12 cellular contexts compared by ENCODE assay signal in the genomic region with DNA sequence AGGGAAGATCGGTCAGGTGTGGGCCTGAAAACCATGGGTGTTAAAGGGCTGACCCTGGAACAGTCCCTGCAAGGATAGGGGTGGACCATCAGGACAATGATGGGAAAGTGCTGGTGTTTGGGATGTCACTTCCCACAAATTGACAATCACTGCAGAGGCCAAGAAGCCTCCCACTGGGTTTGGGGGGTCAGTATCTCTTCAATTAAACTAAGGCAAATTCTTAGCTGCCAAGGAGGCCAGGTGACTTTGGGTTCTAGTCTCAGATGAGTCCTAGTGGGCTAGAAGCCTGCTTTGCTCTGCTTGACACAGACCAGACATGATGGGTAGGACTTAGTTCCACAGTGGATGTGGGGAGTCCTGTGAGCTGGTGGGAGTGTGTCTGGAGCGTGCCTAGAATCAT. TPM values are rescaled to one million over a fixed set of nuclear protein-coding genes. Genes with fewer than 3 reads are reported as not detected.
DNase-seq lines count a peak whose midpoint lies in the region; ATAC-seq and TF ChIP-seq lines count a peak whose summit lies in the region.
"Had no signal": no experiment of that assay in that cellular context is flagged by ENCODE, and none has a peak within 500 bp of the region (broad histone marks: within the 10 kb centered on the region; RNA-seq: fewer than 3 reads in every experiment).

No MANE protein-coding gene starts in this region.

- peak overlapping the region; percentile 96 for H3K27ac Mint-ChIP-seq in activated CD4-positive, alpha-beta T cell treated with anti-CD3 and anti-CD28 coated beads for 36 hours
- peak overlapping the region; percentile 85 to 98 for H3K27ac Mint-ChIP-seq in activated naive CD4-positive, alpha-beta T cell treated with anti-CD3 and anti-CD28 coated beads, Interleukin-2, amount 50 U/mL, for 72 hours
- no peak overlapping the region for H3K27ac Mint-ChIP-seq in osteocyte (ENCODE audit: unreplicated experiment)
- H3K27ac Mint-ChIP-seq: mesothelial cell of epicardium had no signal

- intact Hi-C loops in activated CD4-positive, alpha-beta T cell treated with anti-CD3 and anti-CD28 coated beads for 36 hours (cut with DNase I, micrococcal nuclease) = loop anchor here in 1 of 2 experiments (1.0 kb wide), 1 partner anchor 12 kb away; no protein-coding TSS in a partner anchor

- peaks cover 6% of the 10 kb centered on the region for H3K9me3 Mint-ChIP-seq in activated CD4-positive, alpha-beta T cell treated with anti-CD3 and anti-CD28 coated beads for 36 hours (ENCODE audit: low read depth)
- H3K9me3 Mint-ChIP-seq in activated naive CD4-positive, alpha-beta T cell treated with anti-CD3 and anti-CD28 coated beads, Interleukin-2, amount 50 U/mL, for 72 hours = peaks cover 6 to 11% of the 10 kb centered on the region in 2 donors
- H3K9me3 Mint-ChIP-seq in osteocyte (ENCODE audit: unreplicated experiment) = no peaks in the 10 kb centered on the region
- H3K9me3 Mint-ChIP-seq: mesothelial cell of epicardium had no signal

- ATAC-seq in activated CD4-positive, alpha-beta T cell treated with anti-CD3 and anti-CD28 coated beads for 36 hours = no peak
- ATAC-seq in activated naive CD4-positive, alpha-beta T cell treated with anti-CD3 and anti-CD28 coated beads, Interleukin-2, amount 50 U/mL, for 72 hours = no peak
- no peak for ATAC-seq in GM19035 (IDR thresholded peaks at IDR 0.05; ENCODE audit: unreplicated experiment)

- no peak for TF ChIP-seq CTCF in osteocyte (IDR thresholded peaks at IDR 0.05)

- H3K9me3 ChIP-seq in KOPT-K1 (ENCODE audit: insufficient read depth, low read length, poor library complexity, severe bottlenecking) = no peaks in the 10 kb centered on the region

- H3K36me3 ChIP-seq in KOPT-K1 (ENCODE audit: insufficient read depth, low read length) = no peaks in the 10 kb centered on the region

- peak overlapping the region; percentile 91 for H3K27ac ChIP-seq in KOPT-K1 (ENCODE audit: low read depth, low read length, poor library complexity, severe bottlenecking)
- peak overlapping the region in 11 of 21 experiments; percentile 20 to 89 (median 60) for H3K27ac ChIP-seq in skin epidermis
- H3K27ac ChIP-seq: PC-9 had no signal

- peaks cover 75% of the 10 kb centered on the region for H3K4me1 Mint-ChIP-seq in activated CD4-positive, alpha-beta T cell treated with anti-CD3 and anti-CD28 coated beads for 36 hours
- H3K4me1 Mint-ChIP-seq in osteocyte (ENCODE audit: unreplicated experiment) = no peaks in the 10 kb centered on the region
- H3K4me1 Mint-ChIP-seq: mesothelial cell of epicardium had no signal

- DNase-seq in activated CD4-positive, alpha-beta T cell treated with anti-CD3 and anti-CD28 coated beads for 36 hours = no peak
- no peak for DNase-seq in activated CD4-positive, alpha-beta T cell treated with anti-CD3 and anti-CD28 coated beads, Interleukin-2, amount 50 U/mL, for 48 hours
- DNase-seq in activated naive CD4-positive, alpha-beta T cell treated with anti-CD3 and anti-CD28 coated beads, Interleukin-2, amount 50 U/mL, for 72 hours (ENCODE audit: low spot score in 2 of 2) = no peak
- DNase-seq in osteocyte (ENCODE audit: extremely low spot score, unreplicated experiment) (no peak), NK-92 (lab: John Stamatoyannopoulos, UW; ENCODE audit: unreplicated experiment) (no peak)
- DNase-seq: NCI-H2081 treated with DMSO at 0.1 percent for 48 hours, NCI-H526 had no signal

- POLR2A ChIA-PET in activated CD4-positive, alpha-beta T cell treated with anti-CD3 and anti-CD28 coated beads for 36 hours (lab: Charles Lee) = interaction anchor here (0.8 to 6.0 kb wide), 3 partner anchors 12 to 287 kb away, joined by 4 to 54 read pairs (median 19); no protein-coding TSS in a partner anchor

- no peak overlapping the region for H3K4me3 ChIP-seq in skin epidermis
- H3K4me3 ChIP-seq: PC-9 had no signal

- peaks cover 7% of the 10 kb centered on the region for H3K36me3 Mint-ChIP-seq in activated CD4-positive, alpha-beta T cell treated with anti-CD3 and anti-CD28 coated beads for 36 hours (ENCODE audit: low read depth)
- peaks cover 0 to 8% of the 10 kb centered on the region in 2 donors for H3K36me3 Mint-ChIP-seq in activated naive CD4-positive, alpha-beta T cell treated with anti-CD3 and anti-CD28 coated beads, Interleukin-2, amount 50 U/mL, for 72 hours
- no peaks in the 10 kb centered on the region for H3K36me3 Mint-ChIP-seq in osteocyte (ENCODE audit: unreplicated experiment)
- H3K36me3 Mint-ChIP-seq: mesothelial cell of epicardium had no signal

- peak overlapping the region; percentile 40 for H3K4me3 Mint-ChIP-seq in activated CD4-positive, alpha-beta T cell treated with anti-CD3 and anti-CD28 coated beads for 36 hours
- H3K4me3 Mint-ChIP-seq in osteocyte (ENCODE audit: unreplicated experiment) = no peak overlapping the region
- H3K4me3 Mint-ChIP-seq: mesothelial cell of epicardium had no signal

- CTCF ChIA-PET in activated CD4-positive, alpha-beta T cell treated with anti-CD3 and anti-CD28 coated beads for 36 hours (lab: Charles Lee) = interaction anchor here (1.0 to 10.5 kb wide), 11 partner anchors 10 to 274 kb away, joined by 3 to 111 read pairs (median 5); no protein-coding TSS in a partner anchor

- H3K27me3 Mint-ChIP-seq in activated CD4-positive, alpha-beta T cell treated with anti-CD3 and anti-CD28 coated beads for 36 hours = no peaks in the 10 kb centered on the region
- no peaks in the 10 kb centered on the region for H3K27me3 Mint-ChIP-seq in osteocyte (ENCODE audit: unreplicated experiment)

RNA-seq across cellular contexts. Expression of gene KCNA2, which starts 29.3 kb away (rescaled TPM):
- total RNA-seq in activated CD4-positive, alpha-beta T cell treated with anti-CD3 and anti-CD28 coated beads for 36 hours = under 1 TPM; 0.25 to 0.37 TPM
- under 1 TPM in 1 of 2 donors, not detected in 1; 0.76 TPM for total RNA-seq in activated naive CD4-positive, alpha-beta T cell treated with anti-CD3 and anti-CD28 coated beads, Interleukin-2, amount 50 U/mL, for 72 hours
- total RNA-seq in osteocyte = 0.05 TPM in 1 of 2 replicates, not detected in the other
- total RNA-seq: PC-9 had no signal

RNA-seq across cellular contexts. Expression of gene KCNA3, which starts 39.3 kb away (rescaled TPM):
- 10 to 100 TPM; 20.0 to 20.5 TPM for total RNA-seq in activated CD4-positive, alpha-beta T cell treated with anti-CD3 and anti-CD28 coated beads for 36 hours
- total RNA-seq in activated naive CD4-positive, alpha-beta T cell treated with anti-CD3 and anti-CD28 coated beads, Interleukin-2, amount 50 U/mL, for 72 hours = 10 to 100 TPM in 1 of 2 donors, 1 to 10 TPM in 1; 9.1 to 34.7 TPM
- total RNA-seq in osteocyte = not detected in 2 replicates
- total RNA-seq: PC-9 had no signal

Comparison
In these comparisons a context has a peak if more than half of its experiments do, and no peak if none do; other contexts are left out.
1. RNA of gene KCNA3, which starts 39.3 kb away (total RNA-seq): 9.1 to 34.7 TPM in activated naive CD4-positive, alpha-beta T cell treated with anti-CD3 and anti-CD28 coated beads, Interleukin-2, amount 50 U/mL, for 72 hours and 20.0 to 20.5 TPM in activated CD4-positive, alpha-beta T cell treated with anti-CD3 and anti-CD28 coated beads for 36 hours; not detected in osteocyte; every median in the first group is over 10 times any median in the second.